18 cellular contexts compared by ENCODE assay signal in genomic region chr10:68684413-68684812, GRCh38. TPM values are rescaled to one million over a fixed set of nuclear protein-coding genes. Genes with fewer than 3 reads are reported as not detected.
DNase-seq lines count a peak whose midpoint lies in the region; ATAC-seq and TF ChIP-seq lines count a peak whose summit lies in the region.
"Had no signal": no experiment of that assay in that cellular context is flagged by ENCODE, and none has a peak within 500 bp of the region (broad histone marks: within the 10 kb centered on the region; RNA-seq: fewer than 3 reads in every experiment).

No MANE protein-coding gene starts in this region.

- TF ChIP-seq CTCF in heart left ventricle (IDR thresholded peaks at IDR 0.05) (no peak), SK-N-SH (IDR thresholded peaks at IDR 0.05) (no peak)

- H3K4me1 ChIP-seq in CD8-positive, alpha-beta memory T cell (ENCODE audit: insufficient read depth, low read length), result no peaks in the 10 kb centered on the region
- H3K4me1 ChIP-seq in heart left ventricle (no peaks in the 10 kb centered on the region), SK-N-SH (ENCODE audit: control insufficient read depth in 1 of 2, insufficient read depth in 2 of 2, low read depth in 1 of 2, low read length in 1 of 2) (no peaks in the 10 kb centered on the region)
- H3K4me1 ChIP-seq: right atrium auricular region had no signal

- H3K9me3 Mint-ChIP-seq in CD8-positive, alpha-beta memory T cell, result no peaks in the 10 kb centered on the region
- no peaks in the 10 kb centered on the region for H3K9me3 Mint-ChIP-seq in activated T-helper 17 cell treated with anti-CD3 and anti-CD28 coated beads, Interleukin-2, amount 50 U/mL, for 72 hours
- H3K9me3 Mint-ChIP-seq: activated naive CD8-positive, alpha-beta T cell treated with anti-CD3 and anti-CD28 coated beads, Interleukin-2, amount 10 ng/mL, durations not matched to agents 7 days and 5 days had no signal

- H3K4me3 Mint-ChIP-seq in CD8-positive, alpha-beta memory T cell, result peak overlapping the region; percentile 46 to 86 (median 81)
- peak overlapping the region; percentile 71 for H3K4me3 Mint-ChIP-seq in activated T-helper 17 cell treated with anti-CD3 and anti-CD28 coated beads, Interleukin-2, amount 50 U/mL, for 72 hours
- H3K4me3 Mint-ChIP-seq: activated naive CD8-positive, alpha-beta T cell treated with anti-CD3 and anti-CD28 coated beads, Interleukin-2, amount 10 ng/mL, durations not matched to agents 7 days and 5 days had no signal

- H3K27ac ChIP-seq in CD8-positive, alpha-beta memory T cell (ENCODE audit: low read depth, low read length), result peak overlapping the region; percentile 59
- H3K27ac ChIP-seq in heart left ventricle (no peak overlapping the region), SK-N-SH (ENCODE audit: low read depth in 2 of 2, low read length in 1 of 2) (no peak overlapping the region)
- H3K27ac ChIP-seq: right atrium auricular region had no signal

- H3K4me1 Mint-ChIP-seq in CD8-positive, alpha-beta memory T cell, result peaks cover 12 to 14% (median 14%) of the 10 kb centered on the region in 3 donors
- peaks cover 5% of the 10 kb centered on the region for H3K4me1 Mint-ChIP-seq in activated T-helper 17 cell treated with anti-CD3 and anti-CD28 coated beads, Interleukin-2, amount 50 U/mL, for 72 hours

- ATAC-seq in GM18520 (IDR thresholded peaks at IDR 0.05; ENCODE audit: unreplicated experiment), result peak; percentile 73
- ATAC-seq in HG02852 (IDR thresholded peaks at IDR 0.05; ENCODE audit: unreplicated experiment), result peak; percentile 66
- peak; percentile 76 for ATAC-seq in activated T-helper 17 cell treated with anti-CD3 and anti-CD28 coated beads, Interleukin-2, amount 50 U/mL, for 72 hours (replicated peaks)
- no peak for ATAC-seq in heart left ventricle

- no peak for TF ChIP-seq EP300 in SK-N-SH (IDR thresholded peaks at IDR 0.05; ENCODE audit: borderline replicate concordance in 1 of 2, low read depth in 1 of 2, low read length in 1 of 2)

- no peak for TF ChIP-seq POLR2A in heart left ventricle (IDR thresholded peaks at IDR 0.05)

- H3K9me3 ChIP-seq in CD8-positive, alpha-beta memory T cell (ENCODE audit: low read length), result no peaks in the 10 kb centered on the region
- H3K9me3 ChIP-seq in heart left ventricle (no peaks in the 10 kb centered on the region), SK-N-SH (no peaks in the 10 kb centered on the region)
- H3K9me3 ChIP-seq: right atrium auricular region had no signal

- no peak overlapping the region for H3K4me2 ChIP-seq in SK-N-SH

- H4K20me1 ChIP-seq in SK-N-SH (ENCODE audit: insufficient read depth), result no peaks in the 10 kb centered on the region

- peak overlapping the region; percentile 23 for H3K4me3 ChIP-seq in CD8-positive, alpha-beta memory T cell (ENCODE audit: low read length)
- H3K4me3 ChIP-seq in heart left ventricle (no peak overlapping the region), SK-N-SH (ENCODE audit: low read depth in 2 of 2, low read length in 1 of 2) (no peak overlapping the region)
- H3K4me3 ChIP-seq: right atrium auricular region had no signal

- no peak overlapping the region for H3K9ac ChIP-seq in SK-N-SH

- no peaks in the 10 kb centered on the region for H3K27me3 ChIP-seq in CD8-positive, alpha-beta memory T cell (ENCODE audit: insufficient read depth, low read length, poor library complexity, severe bottlenecking)
- H3K27me3 ChIP-seq in heart left ventricle, result no peaks in the 10 kb centered on the region
- no peaks in the 10 kb centered on the region for H3K27me3 ChIP-seq in SK-N-SH (ENCODE audit: insufficient read depth)
- H3K27me3 ChIP-seq: right atrium auricular region had no signal

- POLR2A ChIA-PET in CD8-positive, alpha-beta memory T cell (lab: Charles Lee), result interaction anchor here (0.6 kb wide), 1 partner anchor 11 kb away, joined by 5 read pairs; no protein-coding TSS in a partner anchor
- POLR2A ChIA-PET in SK-N-SH (lab: Yijun Ruan, JAX), result no interaction called here

- 88 to 95% (median 91%) methylated on average over 3 of the region's 3 CpGs for WGBS in heart left ventricle, 4 donors
- 84% methylated on average over 3 of the region's 3 CpGs for WGBS in SK-N-SH (ENCODE audit: low lambda C conversion rate)

- H3K36me3 Mint-ChIP-seq in CD8-positive, alpha-beta memory T cell, result peaks cover 11 to 38% (median 28%) of the 10 kb centered on the region in 3 donors
- H3K36me3 Mint-ChIP-seq in activated T-helper 17 cell treated with anti-CD3 and anti-CD28 coated beads, Interleukin-2, amount 50 U/mL, for 72 hours (ENCODE audit: low read depth), result peaks cover 13% of the 10 kb centered on the region

- no peak for TF ChIP-seq RAD21 in SK-N-SH (IDR thresholded peaks at IDR 0.05; ENCODE audit: low read length)

- DNase-seq in CD8-positive, alpha-beta memory T cell, result peak in 3 of 5 donors; percentile 2 to 50 (median 15)
- DNase-seq in NOMO-1 treated with DMSO at 0.1 percent for 48 hours (lab: John Stamatoyannopoulos, UW; ENCODE audit: unreplicated experiment) (no peak), iPS-NIHi11 (ENCODE audit: low spot score) (no peak), heart left ventricle (no peak), SK-N-SH (no peak)
- DNase-seq: activated CD8-positive, alpha-beta memory T cell treated with anti-CD3 and anti-CD28 coated beads for 24 hours; activated naive CD8-positive, alpha-beta T cell treated with anti-CD3 and anti-CD28 coated beads, Interleukin-2, amount 10 ng/mL, durations not matched to agents 7 days and 5 days; AML-193; DND-41; head of caudate nucleus; Karpas-422; NCI-H187; NCI-H748 treated with DMSO at 0.1 percent for 48 hours; stimulated activated CD4-positive, alpha-beta T cell treated with anti-CD3 and anti-CD28 coated beads, Interleukin-2, amount 100 ng/mL, for 48 hours had no signal

- peak overlapping the region; percentile 44 to 98 (median 88) for H3K27ac Mint-ChIP-seq in CD8-positive, alpha-beta memory T cell
- H3K27ac Mint-ChIP-seq in activated T-helper 17 cell treated with anti-CD3 and anti-CD28 coated beads, Interleukin-2, amount 50 U/mL, for 72 hours, result peak overlapping the region; percentile 75
- H3K27ac Mint-ChIP-seq: activated naive CD8-positive, alpha-beta T cell treated with anti-CD3 and anti-CD28 coated beads, Interleukin-2, amount 10 ng/mL, durations not matched to agents 7 days and 5 days had no signal

- CTCF ChIA-PET in CD8-positive, alpha-beta memory T cell (lab: Charles Lee), result interaction anchor here (0.6 to 0.8 kb wide), 2 partner anchors 38 to 294 kb away, joined by 3 read pairs; no protein-coding TSS in a partner anchor
- CTCF ChIA-PET in SK-N-SH (lab: Yijun Ruan, JAX), result no interaction called here

- no peaks in the 10 kb centered on the region for H3K79me2 ChIP-seq in SK-N-SH (ENCODE audit: insufficient read depth)

- intact Hi-C loops in heart left ventricle (cut with DNase I), result no loop called here

- H2AFZ ChIP-seq in SK-N-SH (ENCODE audit: low read depth), result no peak overlapping the region

- no peaks in the 10 kb centered on the region for H3K9me2 ChIP-seq in SK-N-SH

- H3K36me3 ChIP-seq in CD8-positive, alpha-beta memory T cell (ENCODE audit: insufficient read depth, low read length), result peaks cover 6% of the 10 kb centered on the region
- H3K36me3 ChIP-seq in heart left ventricle (peaks cover 0 to 77% (median 16%) of the 10 kb centered on the region in 9 donors), SK-N-SH (replicated peaks in 1 of 2; ENCODE audit: control insufficient read depth in 1 of 2, insufficient read depth in 2 of 2, low read length in 1 of 2) (peaks cover 24 to 43% of the 10 kb centered on the region in 2 experiments)
- H3K36me3 ChIP-seq: right atrium auricular region had no signal

- H3F3A ChIP-seq in SK-N-SH (replicated peaks; ENCODE audit: insufficient read depth), result no peaks in the 10 kb centered on the region

- H3K27me3 Mint-ChIP-seq in CD8-positive, alpha-beta memory T cell, result no peaks in the 10 kb centered on the region
- H3K27me3 Mint-ChIP-seq in activated T-helper 17 cell treated with anti-CD3 and anti-CD28 coated beads, Interleukin-2, amount 50 U/mL, for 72 hours, result no peaks in the 10 kb centered on the region
- H3K27me3 Mint-ChIP-seq: activated naive CD8-positive, alpha-beta T cell treated with anti-CD3 and anti-CD28 coated beads, Interleukin-2, amount 10 ng/mL, durations not matched to agents 7 days and 5 days had no signal

TF ChIP-seq in SK-N-SH, 30 proteins besides CTCF, POLR2A, EP300 and RAD21:
- TF ChIP-seq EZH2phosphoT487 (IDR thresholded peaks at IDR 0.05; ENCODE audit: borderline replicate concordance, low read depth), result no peak
- TF ChIP-seq PBX3 (IDR thresholded peaks at IDR 0.05), result no peak
- no peak for TF ChIP-seq MXI1 (IDR thresholded peaks at IDR 0.05; ENCODE audit: low read depth, low read length)
- TF ChIP-seq USF2 (IDR thresholded peaks at IDR 0.05; ENCODE audit: borderline replicate concordance, low read depth, low read length), result no peak
- no peak for TF ChIP-seq GATA2 (CRISPR knock-in tag; IDR thresholded peaks at IDR 0.05)
- no peak for TF ChIP-seq RFX5 (IDR thresholded peaks at IDR 0.05; ENCODE audit: low read length)

RNA-seq across cellular contexts. Expression of gene CCAR1, which starts 36.6 kb away (rescaled TPM):
- total RNA-seq in CD8-positive, alpha-beta memory T cell, result 100 to 1,000 TPM; 132 to 147 TPM
- polyA plus RNA-seq in CD8-positive, alpha-beta memory T cell, result 49.4 TPM
- 100 to 1,000 TPM in 1 of 2 donors, 10 to 100 TPM in 1; 70.3 to 110 TPM for total RNA-seq in activated T-helper 17 cell treated with anti-CD3 and anti-CD28 coated beads, Interleukin-2, amount 50 U/mL, for 72 hours
- total RNA-seq in heart left ventricle, result 10 to 100 TPM; 21.7 to 37.9 (median 28.3) TPM
- polyA plus RNA-seq in heart left ventricle, result 10 to 100 TPM; 24.7 to 35.3 TPM
- 25.7 and 27.5 TPM in 2 replicates for polyA plus RNA-seq in SK-N-SH (2012; rRNA removed)
- 25.2 and 25.9 TPM in 2 replicates for polyA plus RNA-seq in SK-N-SH (2012; cell fraction: cytosol; rRNA removed)
- 37.0 and 92.3 TPM in 2 replicates for polyA plus RNA-seq in SK-N-SH (2012; cell fraction: nucleus; rRNA removed)

Comparison
In these comparisons a context has a peak if more than half of its experiments do, and no peak if none do; other contexts are left out.
1. DNase-seq: peak in CD8-positive, alpha-beta memory T cell (3 of 5); none in NOMO-1 treated with DMSO at 0.1 percent for 48 hours (single experiment), iPS-NIHi11 (single experiment), heart left ventricle (0 of 5) and SK-N-SH (single experiment).
2. ATAC-seq: peak in GM18520 (single experiment), HG02852 (single experiment) and activated T-helper 17 cell treated with anti-CD3 and anti-CD28 coated beads, Interleukin-2, amount 50 U/mL, for 72 hours (single experiment); none in heart left ventricle (0 of 4).